ENCODE assay signal across 28 cellular contexts in the genomic region with DNA sequence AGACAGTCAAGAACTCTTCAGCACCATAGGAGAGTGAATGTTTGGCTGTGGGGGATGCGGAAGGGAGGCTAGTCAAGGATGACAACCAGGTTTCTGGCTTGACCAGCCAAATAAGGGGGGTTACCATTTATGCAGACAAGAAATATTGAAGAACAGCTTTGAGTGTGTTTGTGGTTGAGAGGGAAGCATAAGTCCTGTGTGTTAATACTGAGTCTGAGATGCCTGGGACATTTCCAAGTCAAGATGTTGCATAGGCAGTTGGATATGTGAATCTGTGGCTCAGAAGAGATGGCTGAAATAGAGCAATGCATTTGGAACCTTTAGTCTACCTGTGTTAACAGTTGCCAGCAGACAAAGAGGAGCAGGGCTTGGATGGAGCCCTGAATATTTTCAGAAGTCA.
"Had no signal": no experiment of that assay in that cellular context is flagged by ENCODE, and none has a peak within 500 bp of the region (broad histone marks: within the 10 kb centered on the region; RNA-seq: fewer than 3 reads in every experiment).

No MANE protein-coding gene starts in this region.

- H3K27me3 ChIP-seq: brain microvascular endothelial cell, cardiac muscle cell, Peyer's patch, SJCRH30 had no signal

- ATAC-seq: activated CD4-positive, CD25-positive, alpha-beta regulatory T cell treated with anti-CD3 and anti-CD28 coated beads, Interleukin-2, amount 50 U/mL, for 24 hours; activated CD8-positive, alpha-beta T cell treated with anti-CD3 and anti-CD28 coated beads, Interleukin-2, amount 10 ng/mL, durations not matched to agents 7 days and 5 days had no signal

- DNase-seq: activated CD4-positive, alpha-beta T cell treated with anti-CD3 and anti-CD28 coated beads for 48 hours; activated CD4-positive, alpha-beta T cell treated with anti-CD3 and anti-CD28 coated beads, Interleukin-2, amount 50 U/mL, for 4 hours; activated CD8-positive, alpha-beta memory T cell treated with anti-CD3 and anti-CD28 coated beads, Interleukin-2, amount 50 U/mL, for 48 hours; activated CD8-positive, alpha-beta T cell treated with anti-CD3 and anti-CD28 coated beads, Interleukin-2, amount 10 ng/mL, durations not matched to agents 7 days and 5 days; activated effector memory CD4-positive, alpha-beta T cell treated with Interleukin-2 at 50 U/mL for 16 hours; activated naive CD4-positive, alpha-beta T cell; activated T-cell treated with anti-CD3 and anti-CD28 coated beads, Interleukin-2, amount 50 U/mL, for 1 hour; amniotic stem cell; brain microvascular endothelial cell; cerebellar nuclear complex; KG1; NCI-H1048; NCI-H146; NCI-H1930; NCI-H2171; NCI-H226; NCI-H526; NCI-H774; Right ventricle myocardium superior; SJCRH30; SK-N-SH had no signal

- H3K4me3 ChIP-seq: cardiac muscle cell, Peyer's patch, SJCRH30 had no signal

- H3K9me3 Mint-ChIP-seq: activated naive CD4-positive, alpha-beta T cell treated with anti-CD3 and anti-CD28 coated beads, Interleukin-2, amount 50 U/mL, for 24 hours; activated T-helper 1 cell treated with anti-CD3 and anti-CD28 coated beads, Interleukin-12 subunit alpha, Interleukin-12 subunit beta, Interleukin-2, Interleukin-4 antibody, amounts not matched to agents 30 ng/mL and 10 ng/mL and 1 ng/mL, durations not matched to agents 14 hours and 24 hours and 36 hours had no signal

- H3K27ac Mint-ChIP-seq: activated CD8-positive, alpha-beta T cell treated with anti-CD3 and anti-CD28 coated beads, Interleukin-2, amount 10 ng/mL, durations not matched to agents 7 days and 5 days; activated naive CD4-positive, alpha-beta T cell treated with anti-CD3 and anti-CD28 coated beads, Interleukin-2, amount 50 U/mL, for 24 hours; activated T-helper 1 cell treated with anti-CD3 and anti-CD28 coated beads, Interleukin-12 subunit alpha, Interleukin-12 subunit beta, Interleukin-2, Interleukin-4 antibody, amounts not matched to agents 30 ng/mL and 10 ng/mL and 1 ng/mL, durations not matched to agents 14 hours and 24 hours and 36 hours; T-helper 1 cell treated with Interleukin-12 subunit alpha and Interleukin-12 subunit beta and Interleukin-4 antibody, amounts not matched to agents 30 μg/mL and 1 μg/mL, for 36 hours had no signal

- H3K9me3 ChIP-seq: Peyer's patch, SJCRH30, SK-N-SH had no signal

- H3K36me3 ChIP-seq: brain microvascular endothelial cell, cardiac muscle cell, Peyer's patch had no signal

- H3K27ac ChIP-seq: brain microvascular endothelial cell, cardiac muscle cell, RWPE1, SJCRH30 had no signal

- H3K4me3 Mint-ChIP-seq: activated CD8-positive, alpha-beta T cell treated with anti-CD3 and anti-CD28 coated beads, Interleukin-2, amount 10 ng/mL, durations not matched to agents 7 days and 5 days; activated naive CD4-positive, alpha-beta T cell treated with anti-CD3 and anti-CD28 coated beads, Interleukin-2, amount 50 U/mL, for 24 hours; activated T-helper 1 cell treated with anti-CD3 and anti-CD28 coated beads, Interleukin-12 subunit alpha, Interleukin-12 subunit beta, Interleukin-2, Interleukin-4 antibody, amounts not matched to agents 30 ng/mL and 10 ng/mL and 1 ng/mL, durations not matched to agents 14 hours and 24 hours and 36 hours; T-helper 1 cell treated with Interleukin-12 subunit alpha and Interleukin-12 subunit beta and Interleukin-4 antibody, amounts not matched to agents 30 μg/mL and 1 μg/mL, for 36 hours had no signal

- H3K27me3 Mint-ChIP-seq: activated naive CD4-positive, alpha-beta T cell treated with anti-CD3 and anti-CD28 coated beads, Interleukin-2, amount 50 U/mL, for 24 hours had no signal
